11 cellular contexts compared by ENCODE assay signal in the genomic region with DNA sequence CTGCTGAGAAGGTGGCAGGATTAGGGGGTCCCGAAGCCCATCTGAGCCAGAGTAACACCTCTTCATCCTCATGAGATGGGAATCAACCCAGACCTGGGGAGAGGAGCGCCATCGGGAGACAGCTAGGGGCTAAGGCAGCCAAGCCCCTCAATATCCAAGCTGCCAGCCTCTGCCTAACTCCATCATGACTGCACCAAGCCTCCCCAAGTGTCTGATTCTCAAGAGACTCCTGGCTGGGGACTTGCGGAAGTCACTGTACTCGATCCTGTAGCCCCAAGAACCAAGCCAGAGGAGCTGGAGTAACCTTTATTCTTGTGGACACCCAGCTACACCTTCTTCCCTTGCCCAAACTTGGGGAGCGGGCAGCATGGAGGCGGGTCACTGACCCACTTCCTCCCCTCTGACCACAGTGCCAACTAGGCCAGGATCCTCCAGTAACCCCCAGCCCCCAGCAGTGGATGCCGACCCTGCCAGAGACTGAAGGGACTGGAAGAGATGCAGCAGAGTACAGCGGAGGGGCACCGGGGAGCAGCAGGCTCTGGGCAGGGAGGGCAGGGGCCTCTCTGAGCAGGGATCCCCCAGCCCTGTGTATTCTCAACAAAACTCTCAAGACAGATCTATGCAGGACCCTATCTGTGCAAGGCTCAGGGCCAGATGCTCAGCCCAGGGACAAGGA. TPM values are rescaled to one million over a fixed set of nuclear protein-coding genes. Genes with fewer than 3 reads are reported as not detected.
DNase-seq lines count a peak whose midpoint lies in the region; ATAC-seq and TF ChIP-seq lines count a peak whose summit lies in the region.
"Had no signal": no experiment of that assay in that cellular context is flagged by ENCODE, and none has a peak within 500 bp of the region (broad histone marks: within the 10 kb centered on the region; RNA-seq: fewer than 3 reads in every experiment).

No MANE protein-coding gene starts in this region.

- H3K27ac Mint-ChIP-seq in MCF 10A (ENCODE audit: low read depth, unreplicated experiment) = no peak overlapping the region
- H3K27ac Mint-ChIP-seq in activated T-helper 2 cell treated with anti-CD3 and anti-CD28 coated beads, Interferon-gamma antibody, Interleukin-2, Interleukin-4, amounts not matched to agents 10 μg/mL and 5 μg/mL and 100 μg/mL, durations not matched to agents 14 hours and 24 hours and 36 hours = no peak overlapping the region

- peak overlapping the region; percentile 93 for H2BK15ac ChIP-seq in mesenchymal stem cell (ENCODE audit: low read depth, poor library complexity, severe bottlenecking)

- WGBS in mesenchymal stem cell = 81% methylated on average over 10 of the region's 10 CpGs
- 73 to 75% methylated on average over 4 to 10 of the region's 10 CpGs for WGBS in transverse colon (ENCODE audit: low coverage in 1 of 2), 2 donors

- TF ChIP-seq CTCF in breast epithelium (IDR thresholded peaks at IDR 0.05) = no peak
- no peak for TF ChIP-seq CTCF in MCF 10A (IDR thresholded peaks at IDR 0.05; ENCODE audit: unreplicated experiment)
- no peak for TF ChIP-seq CTCF in astrocyte of the spinal cord (IDR thresholded peaks at IDR 0.05; ENCODE audit: low read depth, low read length)
- no peak for TF ChIP-seq CTCF in transverse colon (IDR thresholded peaks at IDR 0.05)

- H2AFZ ChIP-seq in mesenchymal stem cell (ENCODE audit: low read depth, low read length) = no peak overlapping the region

- H3K4me1 Mint-ChIP-seq in MCF 10A (ENCODE audit: insufficient read depth, unreplicated experiment) = peaks cover 11% of the 10 kb centered on the region
- H3K4me1 Mint-ChIP-seq in activated T-helper 2 cell treated with anti-CD3 and anti-CD28 coated beads, Interferon-gamma antibody, Interleukin-2, Interleukin-4, amounts not matched to agents 10 μg/mL and 5 μg/mL and 100 μg/mL, durations not matched to agents 14 hours and 24 hours and 36 hours (ENCODE audit: low read depth) = no peaks in the 10 kb centered on the region

- no TSS peak for BruUV-seq in MCF 10A (replicated peaks; lab: Mats Ljungman, UMichigan)

- H3K4ac ChIP-seq in mesenchymal stem cell (ENCODE audit: low read depth in 1 of 2, low read length in 2 of 2) = peak overlapping the region; percentile 20 to 71

- H2BK5ac ChIP-seq in mesenchymal stem cell (ENCODE audit: low read depth, low read length, poor library complexity, severe bottlenecking) = no peak overlapping the region

- no peak overlapping the region for H3K4me3 Mint-ChIP-seq in MCF 10A (ENCODE audit: unreplicated experiment)
- H3K4me3 Mint-ChIP-seq in activated T-helper 2 cell treated with anti-CD3 and anti-CD28 coated beads, Interferon-gamma antibody, Interleukin-2, Interleukin-4, amounts not matched to agents 10 μg/mL and 5 μg/mL and 100 μg/mL, durations not matched to agents 14 hours and 24 hours and 36 hours (ENCODE audit: low read depth) = no peak overlapping the region

- H3K4me3 ChIP-seq in breast epithelium (peak overlapping the region; percentile 20 to 59 (median 39)), astrocyte of the spinal cord (ENCODE audit: low read depth, low read length) (peak overlapping the region; percentile 30), mesenchymal stem cell (ENCODE audit: insufficient read depth in 1 of 2, low read depth in 1 of 2, low read length in 2 of 2) (peak overlapping the region in 1 of 2 experiments; percentile 80), transverse colon (peak overlapping the region in 3 of 4 donors; percentile 12 to 39 (median 27))

- H3K9ac ChIP-seq in mesenchymal stem cell (ENCODE audit: low read length) = peak overlapping the region; percentile 80

- no peaks in the 10 kb centered on the region for H3K9me3 Mint-ChIP-seq in MCF 10A (ENCODE audit: unreplicated experiment)
- H3K9me3 Mint-ChIP-seq in activated T-helper 2 cell treated with anti-CD3 and anti-CD28 coated beads, Interferon-gamma antibody, Interleukin-2, Interleukin-4, amounts not matched to agents 10 μg/mL and 5 μg/mL and 100 μg/mL, durations not matched to agents 14 hours and 24 hours and 36 hours = no peaks in the 10 kb centered on the region

- no peaks in the 10 kb centered on the region for H3K27me3 Mint-ChIP-seq in MCF 10A (ENCODE audit: insufficient read depth, unreplicated experiment)
- H3K27me3 Mint-ChIP-seq in activated T-helper 2 cell treated with anti-CD3 and anti-CD28 coated beads, Interferon-gamma antibody, Interleukin-2, Interleukin-4, amounts not matched to agents 10 μg/mL and 5 μg/mL and 100 μg/mL, durations not matched to agents 14 hours and 24 hours and 36 hours (ENCODE audit: low read depth) = no peaks in the 10 kb centered on the region

- H3K14ac ChIP-seq in mesenchymal stem cell (ENCODE audit: low read length in 2 of 2) = peak overlapping the region in 1 of 2 experiments; percentile 85

- peak overlapping the region; percentile 12 for H3K4me2 ChIP-seq in mesenchymal stem cell (ENCODE audit: low read length, poor library complexity, severe bottlenecking)

- H3K18ac ChIP-seq in mesenchymal stem cell (ENCODE audit: low read depth in 1 of 2, low read length in 2 of 2) = peak overlapping the region; percentile 90 to 91

- POLR2A ChIA-PET in MCF 10A (lab: Yijun Ruan, JAX) = interaction anchor here (0.6 to 1.1 kb wide), 3 partner anchors 12 to 393 kb away, joined by 3 to 8 read pairs (median 3); no protein-coding TSS in a partner anchor

- peak overlapping the region; percentile 39 for H2BK120ac ChIP-seq in mesenchymal stem cell (ENCODE audit: low read depth, low read length)

- H4K91ac ChIP-seq in mesenchymal stem cell (ENCODE audit: low read length) = peak overlapping the region; percentile 81

- H3K9me3 ChIP-seq in breast epithelium (no peaks in the 10 kb centered on the region), mesenchymal stem cell (ENCODE audit: control insufficient read depth, low read length) (no peaks in the 10 kb centered on the region), transverse colon (no peaks in the 10 kb centered on the region)

- H3K23ac ChIP-seq in mesenchymal stem cell (ENCODE audit: low read length in 2 of 2) = no peak overlapping the region

- no peak for ATAC-seq in GM21367 (IDR thresholded peaks at IDR 0.05; ENCODE audit: unreplicated experiment)

- H3K36me3 Mint-ChIP-seq in MCF 10A (ENCODE audit: insufficient read depth, unreplicated experiment) = peaks cover 6% of the 10 kb centered on the region
- no peaks in the 10 kb centered on the region for H3K36me3 Mint-ChIP-seq in activated T-helper 2 cell treated with anti-CD3 and anti-CD28 coated beads, Interferon-gamma antibody, Interleukin-2, Interleukin-4, amounts not matched to agents 10 μg/mL and 5 μg/mL and 100 μg/mL, durations not matched to agents 14 hours and 24 hours and 36 hours (ENCODE audit: low read depth)

- in situ Hi-C loops in astrocyte of the spinal cord (cut with HindIII; ENCODE audit: low sequenced_read_pairs) = no loop called here
- in situ Hi-C loops in transverse colon (cut with MboI; ENCODE audit: low pct_ligation_motif_present in 1 of 4, low pct_unique_long_range_greater_than_20kb in 1 of 4, low sequenced_read_pairs in 3 of 4) = no loop called here

- H2BK12ac ChIP-seq in mesenchymal stem cell (ENCODE audit: low read length in 2 of 2) = peak overlapping the region; percentile 87 to 96

- H3K4me1 ChIP-seq in breast epithelium (peaks cover 25 to 60% of the 10 kb centered on the region in 2 donors), mesenchymal stem cell (ENCODE audit: control insufficient read depth, insufficient read depth, low read depth, low read length) (peaks cover 51% of the 10 kb centered on the region), transverse colon (peaks cover 46 to 60% (median 50%) of the 10 kb centered on the region in 4 donors)

- peaks cover 29% of the 10 kb centered on the region for H3K79me1 ChIP-seq in mesenchymal stem cell (replicated peaks; ENCODE audit: low read length, poor library complexity, severe bottlenecking)

- no peak for TF ChIP-seq EP300 in transverse colon (IDR thresholded peaks at IDR 0.05; ENCODE audit: low read depth)

- TF ChIP-seq POLR2A in breast epithelium (IDR thresholded peaks at IDR 0.05) = no peak
- no peak for TF ChIP-seq POLR2A in transverse colon (IDR thresholded peaks at IDR 0.05)

- CTCF ChIA-PET in MCF 10A (lab: Yijun Ruan, JAX) = interaction anchor here (0.6 to 1.8 kb wide), 3 partner anchors 27 to 63 kb away, joined by 3 to 6 read pairs (median 4); no protein-coding TSS in a partner anchor

- H2AK5ac ChIP-seq in mesenchymal stem cell (ENCODE audit: low read length, severe bottlenecking) = peak overlapping the region; percentile 17

- intact Hi-C loops in breast epithelium (cut with DNase I; ENCODE audit: low total_unique reads) = no loop called here
- intact Hi-C loops in MCF 10A (cut with micrococcal nuclease) = no loop called here
- intact Hi-C loops in transverse colon (cut with DNase I; ENCODE audit: low total_unique reads) = no loop called here
- intact Hi-C loops in activated T-helper 2 cell treated with anti-CD3 and anti-CD28 coated beads, Interferon-gamma antibody, Interleukin-2, Interleukin-4, amounts not matched to agents 10 μg/mL and 5 μg/mL and 100 μg/mL, durations not matched to agents 14 hours and 24 hours and 36 hours (cut with micrococcal nuclease) = no loop called here

- H3K27ac ChIP-seq in breast epithelium (peak overlapping the region; percentile 82 to 89), mesenchymal stem cell (ENCODE audit: low read length, poor library complexity, severe bottlenecking) (no peak overlapping the region), transverse colon (peak overlapping the region; percentile 77 to 94 (median 87))

- peak overlapping the region; percentile 71 for H4K8ac ChIP-seq in mesenchymal stem cell (ENCODE audit: low read length)

- H3K27me3 ChIP-seq in breast epithelium (no peaks in the 10 kb centered on the region), mesenchymal stem cell (ENCODE audit: control insufficient read depth in 1 of 2, insufficient read depth in 1 of 2, low read length in 2 of 2) (no peaks in the 10 kb centered on the region), transverse colon (no peaks in the 10 kb centered on the region)

- H3K36me3 ChIP-seq in breast epithelium = no peaks in the 10 kb centered on the region
- H3K36me3 ChIP-seq in mesenchymal stem cell (ENCODE audit: control insufficient read depth in 1 of 2, insufficient read depth in 2 of 2, low read depth in 1 of 2, low read length in 2 of 2) = peaks cover 11 to 27% of the 10 kb centered on the region in 2 experiments
- no peaks in the 10 kb centered on the region for H3K36me3 ChIP-seq in transverse colon

- DNase-seq in breast epithelium (ENCODE audit: low spot score in 2 of 2) (no peak), MCF 10A (ENCODE audit: unreplicated experiment) (no peak), astrocyte of the spinal cord (ENCODE audit: low read depth, low spot score) (no peak), mesenchymal stem cell (no peak), transverse colon (no peak)
- DNase-seq in activated T-helper 2 cell treated with anti-CD3 and anti-CD28 coated beads, Interferon-gamma antibody, Interleukin-2, Interleukin-4, amounts not matched to agents 10 μg/mL and 5 μg/mL and 100 μg/mL, durations not matched to agents 14 hours and 24 hours and 36 hours (ENCODE audit: low spot score) = no peak
- no peak for DNase-seq in stimulated activated CD4-positive, alpha-beta T cell treated with anti-CD3 and anti-CD28 coated beads, Interleukin-1b, Interleukin-23, amount 100 ng/mL, for 48 hours
- DNase-seq: activated naive CD4-positive, alpha-beta T cell treated with Interleukin-2 at 50 U/mL for 16 hours; NCI-H1417 treated with DMSO at 0.1 percent for 48 hours; T-helper 2 cell had no signal

RNA-seq across cellular contexts. Expression of a gene that starts 13.3 kb away (rescaled TPM):
- total RNA-seq in breast epithelium = 10 to 100 TPM; 66.5 to 79.3 (median 75.4) TPM
- 12.1 TPM in 2 replicates for total RNA-seq in MCF 10A (2022)
- 36.0 TPM for polyA plus RNA-seq in mesenchymal stem cell (2013, experiment 1 of 2)
- polyA plus RNA-seq in mesenchymal stem cell (2013, experiment 2 of 2) = 34.6 TPM
- total RNA-seq in transverse colon = 100 to 1,000 TPM in 1 of 4 donors, 10 to 100 TPM in 3; 45.3 to 182 (median 70.8) TPM
- 18.7 and 19.9 TPM in 2 replicates for total RNA-seq in activated T-helper 2 cell treated with anti-CD3 and anti-CD28 coated beads, Interferon-gamma antibody, Interleukin-2, Interleukin-4, amounts not matched to agents 10 μg/mL and 5 μg/mL and 100 μg/mL, durations not matched to agents 14 hours and 24 hours and 36 hours

RNA-seq across cellular contexts. Expression of a gene that starts 31.6 kb away (rescaled TPM):
- total RNA-seq in breast epithelium = 1 to 10 TPM; 1.2 to 2.1 (median 1.6) TPM
- 5.4 and 6.7 TPM in 2 replicates for total RNA-seq in MCF 10A (2022)
- 1.6 TPM for polyA plus RNA-seq in mesenchymal stem cell (2013, experiment 1 of 2)
- polyA plus RNA-seq in mesenchymal stem cell (2013, experiment 2 of 2) = 1.6 TPM
- 10 to 100 TPM in 2 of 4 donors, under 1 TPM in 2; 0.32 to 16.9 (median 8.5) TPM for total RNA-seq in transverse colon
- 20.7 and 24.1 TPM in 2 replicates for total RNA-seq in activated T-helper 2 cell treated with anti-CD3 and anti-CD28 coated beads, Interferon-gamma antibody, Interleukin-2, Interleukin-4, amounts not matched to agents 10 μg/mL and 5 μg/mL and 100 μg/mL, durations not matched to agents 14 hours and 24 hours and 36 hours

RNA-seq across cellular contexts. Expression of a gene that starts 39.6 kb away (rescaled TPM):
- total RNA-seq in breast epithelium = 10 to 100 TPM; 34.7 to 39.8 (median 35.4) TPM
- 70.6 and 89.4 TPM in 2 replicates for total RNA-seq in MCF 10A (2022)
- polyA plus RNA-seq in mesenchymal stem cell (2013, experiment 1 of 2) = 158 TPM
- polyA plus RNA-seq in mesenchymal stem cell (2013, experiment 2 of 2) = 165 TPM
- 10 to 100 TPM in 3 of 4 donors, 1 to 10 TPM in 1; 5.2 to 35.6 (median 18.5) TPM for total RNA-seq in transverse colon
- total RNA-seq in activated T-helper 2 cell treated with anti-CD3 and anti-CD28 coated beads, Interferon-gamma antibody, Interleukin-2, Interleukin-4, amounts not matched to agents 10 μg/mL and 5 μg/mL and 100 μg/mL, durations not matched to agents 14 hours and 24 hours and 36 hours = 36.3 and 39.2 TPM in 2 replicates

RNA-seq across cellular contexts. Expression of a gene that starts 43.7 kb away (rescaled TPM):
- total RNA-seq in breast epithelium (10 to 100 TPM; 36.8 to 45.4 (median 43.6) TPM), MCF 10A (2022) (87.9 and 101 TPM in 2 replicates), transverse colon (10 to 100 TPM in 3 of 4 donors, 1 to 10 TPM in 1; 5.4 to 29.2 (median 22.9) TPM)
- polyA plus RNA-seq in mesenchymal stem cell (2013, experiment 1 of 2) = 74.2 TPM
- 73.4 TPM for polyA plus RNA-seq in mesenchymal stem cell (2013, experiment 2 of 2)
- 81.4 and 88.4 TPM in 2 replicates for total RNA-seq in activated T-helper 2 cell treated with anti-CD3 and anti-CD28 coated beads, Interferon-gamma antibody, Interleukin-2, Interleukin-4, amounts not matched to agents 10 μg/mL and 5 μg/mL and 100 μg/mL, durations not matched to agents 14 hours and 24 hours and 36 hours
